ENCODE assay signal across 21 cellular contexts in the genomic region with DNA sequence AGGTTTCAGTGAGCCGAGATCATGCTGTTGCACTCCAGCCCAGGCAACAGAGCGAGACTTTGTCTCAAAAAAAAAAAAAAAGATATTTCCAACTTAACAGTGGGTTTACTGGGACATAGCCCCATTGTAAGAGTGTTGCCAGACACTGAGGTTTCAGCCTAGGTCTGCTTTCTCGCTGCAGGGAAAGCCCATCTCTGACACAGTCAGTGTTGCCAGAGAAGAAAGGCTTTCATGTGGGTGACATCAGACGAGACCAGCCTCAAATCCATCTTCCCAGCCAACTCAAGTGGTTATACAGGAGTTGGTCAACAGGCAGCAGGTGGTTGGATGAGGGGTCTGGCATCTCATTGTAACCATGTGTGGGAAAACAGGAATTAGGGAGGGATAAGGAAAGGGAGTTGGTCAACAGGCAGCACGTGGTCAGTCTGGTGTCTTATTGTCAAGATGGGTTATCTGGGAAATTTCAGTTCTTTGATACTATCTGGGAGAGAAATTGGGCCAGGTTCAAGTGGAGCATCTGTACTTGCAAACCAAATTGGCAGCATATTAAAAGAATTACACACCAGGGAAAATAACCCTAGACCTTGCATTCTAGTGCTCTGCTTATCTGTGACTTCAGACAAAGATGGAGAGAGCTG. TPM values are rescaled to one million over a fixed set of nuclear protein-coding genes. Genes with fewer than 3 reads are reported as not detected.
DNase-seq lines count a peak whose midpoint lies in the region; ATAC-seq and TF ChIP-seq lines count a peak whose summit lies in the region.
"Had no signal": no experiment of that assay in that cellular context is flagged by ENCODE, and none has a peak within 500 bp of the region (broad histone marks: within the 10 kb centered on the region; RNA-seq: fewer than 3 reads in every experiment).

No MANE protein-coding gene starts in this region.

- ATAC-seq in activated naive CD8-positive, alpha-beta T cell treated with anti-CD3 and anti-CD28 coated beads, Interleukin-2, amount 50 U/mL, for 24 hours, result peak; percentile 45
- ATAC-seq in GM21367 (IDR thresholded peaks at IDR 0.05; ENCODE audit: unreplicated experiment), result no peak

- intact Hi-C loops in activated naive CD4-positive, alpha-beta T cell treated with anti-CD3 and anti-CD28 coated beads for 36 hours (cut with micrococcal nuclease), result loop anchor here (5.0 kb wide), 1 partner anchor 220 kb away; no protein-coding TSS in a partner anchor

- no peaks in the 10 kb centered on the region for H3K27me3 Mint-ChIP-seq in activated naive CD4-positive, alpha-beta T cell treated with anti-CD3 and anti-CD28 coated beads for 36 hours (ENCODE audit: low read depth)
- no peaks in the 10 kb centered on the region for H3K27me3 Mint-ChIP-seq in activated naive CD4-positive, alpha-beta T cell treated with anti-CD3 and anti-CD28 coated beads, Interleukin-2, amount 10 ng/mL, durations not matched to agents 7 days and 5 days
- H3K27me3 Mint-ChIP-seq in activated naive CD8-positive, alpha-beta T cell treated with anti-CD3 and anti-CD28 coated beads, Interleukin-2, amount 50 U/mL, for 24 hours, result no peaks in the 10 kb centered on the region
- no peaks in the 10 kb centered on the region for H3K27me3 Mint-ChIP-seq in endodermal cell (ENCODE audit: insufficient read depth)
- H3K27me3 Mint-ChIP-seq: stimulated activated naive CD8-positive, alpha-beta T cell treated with anti-CD3 and anti-CD28 coated beads, Interleukin-15, Interleukin-2, amounts not matched to agents 100 ng/mL and 50 ng/mL, for 24 hours had no signal

- H3K27ac ChIP-seq in endodermal cell (ENCODE audit: low read depth, low read length), result no peak overlapping the region
- H3K27ac ChIP-seq: cardiac muscle cell, neural progenitor cell, uterus, VCaP had no signal

- TF ChIP-seq CTCF in fibroblast of pulmonary artery (IDR thresholded peaks at IDR 0.05; ENCODE audit: low read length, missing control alignments), result no peak
- no peak for TF ChIP-seq CTCF in endodermal cell (conservative IDR thresholded peaks at IDR 0.05)

- H3K9ac ChIP-seq in endodermal cell (ENCODE audit: extremely low read depth, low read length, poor library complexity, severe bottlenecking), result no peak overlapping the region
- H3K9ac ChIP-seq: neural progenitor cell had no signal

- DNase-seq in activated naive CD4-positive, alpha-beta T cell treated with anti-CD3 and anti-CD28 coated beads for 36 hours, result no peak
- no peak for DNase-seq in activated naive CD4-positive, alpha-beta T cell treated with anti-CD3 and anti-CD28 coated beads, Interleukin-2, amount 10 ng/mL, durations not matched to agents 7 days and 5 days
- no peak for DNase-seq in activated naive CD8-positive, alpha-beta T cell treated with anti-CD3 and anti-CD28 coated beads, Interleukin-2, amount 50 U/mL, for 24 hours
- DNase-seq in fibroblast of pulmonary artery (ENCODE audit: low read depth) (peak; percentile 11), NCI-H146 (lab: John Stamatoyannopoulos, UW) (no peak), endodermal cell (no peak), LoVo (ENCODE audit: low spot score) (no peak)
- DNase-seq: activated gamma-delta T cell treated with Interleukin-2 at 50 U/mL for 16 hours; effector memory CD4-positive, alpha-beta T cell; EL; foreskin fibroblast; NCI-H1417 treated with DMSO at 0.1 percent for 48 hours; NCI-H446; Right ventricle myocardium superior; stimulated activated CD4-positive, alpha-beta T cell treated with anti-CD3 and anti-CD28 coated beads, Interleukin-12 subunit alpha, Interleukin-12 subunit beta, amount 100 ng/mL, for 4 hours; uterus had no signal

- H3K36me3 ChIP-seq in endodermal cell (ENCODE audit: control insufficient read depth, insufficient read depth, low read length), result peaks cover 94% of the 10 kb centered on the region
- H3K36me3 ChIP-seq: uterus had no signal

- H3K4me3 Mint-ChIP-seq in activated naive CD4-positive, alpha-beta T cell treated with anti-CD3 and anti-CD28 coated beads for 36 hours, result no peak overlapping the region
- no peak overlapping the region for H3K4me3 Mint-ChIP-seq in activated naive CD4-positive, alpha-beta T cell treated with anti-CD3 and anti-CD28 coated beads, Interleukin-2, amount 10 ng/mL, durations not matched to agents 7 days and 5 days
- no peak overlapping the region for H3K4me3 Mint-ChIP-seq in activated naive CD8-positive, alpha-beta T cell treated with anti-CD3 and anti-CD28 coated beads, Interleukin-2, amount 50 U/mL, for 24 hours
- no peak overlapping the region for H3K4me3 Mint-ChIP-seq in endodermal cell
- H3K4me3 Mint-ChIP-seq: neural progenitor cell; stimulated activated naive CD8-positive, alpha-beta T cell treated with anti-CD3 and anti-CD28 coated beads, Interleukin-15, Interleukin-2, amounts not matched to agents 100 ng/mL and 50 ng/mL, for 24 hours had no signal

- CTCF ChIA-PET in activated naive CD4-positive, alpha-beta T cell treated with anti-CD3 and anti-CD28 coated beads for 36 hours (lab: Charles Lee), result no interaction called here
- CTCF ChIA-PET in activated naive CD4-positive, alpha-beta T cell treated with anti-CD3 and anti-CD28 coated beads, Interleukin-2, amount 10 ng/mL, durations not matched to agents 7 days and 5 days (lab: Charles Lee), result no interaction called here

- no peaks in the 10 kb centered on the region for H3K9me3 Mint-ChIP-seq in activated naive CD4-positive, alpha-beta T cell treated with anti-CD3 and anti-CD28 coated beads for 36 hours
- no peaks in the 10 kb centered on the region for H3K9me3 Mint-ChIP-seq in activated naive CD4-positive, alpha-beta T cell treated with anti-CD3 and anti-CD28 coated beads, Interleukin-2, amount 10 ng/mL, durations not matched to agents 7 days and 5 days
- H3K9me3 Mint-ChIP-seq in activated naive CD8-positive, alpha-beta T cell treated with anti-CD3 and anti-CD28 coated beads, Interleukin-2, amount 50 U/mL, for 24 hours, result no peaks in the 10 kb centered on the region
- peaks cover 2% of the 10 kb centered on the region for H3K9me3 Mint-ChIP-seq in endodermal cell
- H3K9me3 Mint-ChIP-seq: neural progenitor cell; stimulated activated naive CD8-positive, alpha-beta T cell treated with anti-CD3 and anti-CD28 coated beads, Interleukin-15, Interleukin-2, amounts not matched to agents 100 ng/mL and 50 ng/mL, for 24 hours had no signal

- H3K4me1 ChIP-seq in endodermal cell (ENCODE audit: control insufficient read depth, insufficient read depth, low read length), result peaks cover 7% of the 10 kb centered on the region
- H3K4me1 ChIP-seq: neural progenitor cell, uterus had no signal

- H3K36me3 Mint-ChIP-seq in activated naive CD4-positive, alpha-beta T cell treated with anti-CD3 and anti-CD28 coated beads for 36 hours (ENCODE audit: low read depth), result peaks cover 65% of the 10 kb centered on the region
- peaks cover 80% of the 10 kb centered on the region for H3K36me3 Mint-ChIP-seq in activated naive CD4-positive, alpha-beta T cell treated with anti-CD3 and anti-CD28 coated beads, Interleukin-2, amount 10 ng/mL, durations not matched to agents 7 days and 5 days
- H3K36me3 Mint-ChIP-seq in activated naive CD8-positive, alpha-beta T cell treated with anti-CD3 and anti-CD28 coated beads, Interleukin-2, amount 50 U/mL, for 24 hours (ENCODE audit: low read depth), result peaks cover 71% of the 10 kb centered on the region
- peaks cover 75% of the 10 kb centered on the region for H3K36me3 Mint-ChIP-seq in endodermal cell (ENCODE audit: low read depth)

- WGBS in endodermal cell (ENCODE audit: insufficient coverage in 1 of 2, insufficient read length in 1 of 2), 2 experiments, result 93 to 94% methylated on average over 4 to 5 of the region's 5 CpGs

- H3K4me3 ChIP-seq in fibroblast of pulmonary artery (replicated peaks; ENCODE audit: low read depth, low read length), result no peak overlapping the region
- no peak overlapping the region for H3K4me3 ChIP-seq in endodermal cell (ENCODE audit: low read length)
- H3K4me3 ChIP-seq: cardiac muscle cell, neural progenitor cell, uterus had no signal

- peaks cover 9% of the 10 kb centered on the region for H3K9me3 ChIP-seq in endodermal cell (ENCODE audit: control insufficient read depth, low read length)
- H3K9me3 ChIP-seq: uterus had no signal

- peaks cover 2% of the 10 kb centered on the region for H3K4me1 Mint-ChIP-seq in activated naive CD4-positive, alpha-beta T cell treated with anti-CD3 and anti-CD28 coated beads for 36 hours (ENCODE audit: low read depth)
- H3K4me1 Mint-ChIP-seq in activated naive CD4-positive, alpha-beta T cell treated with anti-CD3 and anti-CD28 coated beads, Interleukin-2, amount 10 ng/mL, durations not matched to agents 7 days and 5 days, result no peaks in the 10 kb centered on the region
- peaks cover 1% of the 10 kb centered on the region for H3K4me1 Mint-ChIP-seq in activated naive CD8-positive, alpha-beta T cell treated with anti-CD3 and anti-CD28 coated beads, Interleukin-2, amount 50 U/mL, for 24 hours
- H3K4me1 Mint-ChIP-seq in endodermal cell, result peaks cover 21% of the 10 kb centered on the region
- H3K4me1 Mint-ChIP-seq: neural progenitor cell had no signal

- no peaks in the 10 kb centered on the region for H3K27me3 ChIP-seq in endodermal cell (ENCODE audit: control insufficient read depth, insufficient read depth, low read length, poor library complexity, severe bottlenecking)
- H3K27me3 ChIP-seq: cardiac muscle cell, neural progenitor cell, uterus had no signal

- H3K27ac Mint-ChIP-seq in activated naive CD4-positive, alpha-beta T cell treated with anti-CD3 and anti-CD28 coated beads for 36 hours, result peak overlapping the region; percentile 14
- no peak overlapping the region for H3K27ac Mint-ChIP-seq in activated naive CD4-positive, alpha-beta T cell treated with anti-CD3 and anti-CD28 coated beads, Interleukin-2, amount 10 ng/mL, durations not matched to agents 7 days and 5 days
- peak overlapping the region; percentile 43 for H3K27ac Mint-ChIP-seq in activated naive CD8-positive, alpha-beta T cell treated with anti-CD3 and anti-CD28 coated beads, Interleukin-2, amount 50 U/mL, for 24 hours
- no peak overlapping the region for H3K27ac Mint-ChIP-seq in endodermal cell
- H3K27ac Mint-ChIP-seq: neural progenitor cell had no signal

RNA-seq across cellular contexts. Expression of a gene that starts 41.1 kb away (rescaled TPM):
- total RNA-seq in activated naive CD4-positive, alpha-beta T cell treated with anti-CD3 and anti-CD28 coated beads for 36 hours, result 10 to 100 TPM; 44.1 to 45.3 TPM
- 10 to 100 TPM; 54.8 to 60.1 TPM for total RNA-seq in endodermal cell
- polyA plus RNA-seq in endodermal cell (2013, experiment 1 of 2), result 43.8 TPM
- polyA plus RNA-seq in endodermal cell (2013, experiment 2 of 2), result 43.0 TPM

Comparison
In these comparisons a context has a peak if more than half of its experiments do, and no peak if none do; other contexts are left out.
1. H3K27ac Mint-ChIP-seq: peak in activated naive CD4-positive, alpha-beta T cell treated with anti-CD3 and anti-CD28 coated beads for 36 hours (single experiment) and activated naive CD8-positive, alpha-beta T cell treated with anti-CD3 and anti-CD28 coated beads, Interleukin-2, amount 50 U/mL, for 24 hours (single experiment); none in activated naive CD4-positive, alpha-beta T cell treated with anti-CD3 and anti-CD28 coated beads, Interleukin-2, amount 10 ng/mL, durations not matched to agents 7 days and 5 days (single experiment) and endodermal cell (single experiment).